In genomic region chr16:14015017-14015416, GRCh38 we compare ENCODE assay signal across 13 cellular contexts. TPM values are rescaled to one million over a fixed set of nuclear protein-coding genes. Genes with fewer than 3 reads are reported as not detected.
DNase-seq lines count a peak whose midpoint lies in the region; ATAC-seq and TF ChIP-seq lines count a peak whose summit lies in the region.
"Had no signal": no experiment of that assay in that cellular context is flagged by ENCODE, and none has a peak within 500 bp of the region (broad histone marks: within the 10 kb centered on the region; RNA-seq: fewer than 3 reads in every experiment).

No MANE protein-coding gene starts in this region.

- H3F3A ChIP-seq in neural progenitor cell (ENCODE audit: low read depth) = no peaks in the 10 kb centered on the region

- H3K27me3 Mint-ChIP-seq in neural progenitor cell (ENCODE audit: insufficient read depth, low read depth) (peaks cover 4% of the 10 kb centered on the region), T-cell (peaks cover 6 to 10% of the 10 kb centered on the region in 2 donors)

- intact Hi-C loops in Right ventricle myocardium superior (cut with DNase I) = loop anchor here (10.0 kb wide), 2 partner anchors 50 to 180 kb away; no protein-coding TSS in a partner anchor
- intact Hi-C loops in Right ventricle myocardium inferior (cut with DNase I) = no loop called here
- intact Hi-C loops in vagina (cut with DNase I) = loop anchor here (10.0 kb wide), 2 partner anchors 60 to 170 kb away; no protein-coding TSS in a partner anchor
- intact Hi-C loops in mucosa of descending colon (cut with DNase I, micrococcal nuclease) = no loop called here

- H3K27ac ChIP-seq in neural progenitor cell = no peak overlapping the region
- peak overlapping the region; percentile 54 for H3K27ac ChIP-seq in vagina

- H3K4me3 ChIP-seq in neural progenitor cell (no peak overlapping the region), vagina (peak overlapping the region; percentile 1 to 4), mucosa of descending colon (no peak overlapping the region)

- no peaks in the 10 kb centered on the region for H3K9me3 ChIP-seq in neural progenitor cell (ENCODE audit: low read depth)
- no peaks in the 10 kb centered on the region for H3K9me3 ChIP-seq in vagina
- no peaks in the 10 kb centered on the region for H3K9me3 ChIP-seq in mucosa of descending colon

- H3K36me3 ChIP-seq in neural progenitor cell (no peaks in the 10 kb centered on the region), vagina (no peaks in the 10 kb centered on the region), mucosa of descending colon (ENCODE audit: low read depth) (no peaks in the 10 kb centered on the region)

- DNase-seq in Right ventricle myocardium superior (no peak), Right ventricle myocardium inferior (ENCODE audit: missing footprints) (no peak), fibroblast of peridontal ligament (ENCODE audit: extremely low read depth) (peak; percentile 64), neural progenitor cell (ENCODE audit: low spot score) (no peak), vagina (ENCODE audit: extremely low spot score in 2 of 2) (no peak), mucosa of descending colon (no peak), T-cell (no peak)
- DNase-seq in activated effector memory CD4-positive, alpha-beta T cell treated with Interleukin-2 at 50 U/mL for 16 hours = no peak
- DNase-seq: activated B cell treated with CpG ODN at 0.5 μM for 24 hours; activated T-cell treated with anti-CD3 and anti-CD28 coated beads, Interleukin-2, amount 50 U/mL, for 24 hours; islet precursor cell; NCI-H69 had no signal

- no peaks in the 10 kb centered on the region for H4K20me1 ChIP-seq in neural progenitor cell (ENCODE audit: low read depth)

- no peak for TF ChIP-seq POLR2A in vagina (IDR thresholded peaks at IDR 0.05)

- no peak for TF ChIP-seq CTCF in neural progenitor cell (IDR thresholded peaks at IDR 0.05)
- TF ChIP-seq CTCF in vagina (IDR thresholded peaks at IDR 0.05) = no peak
- no peak for TF ChIP-seq CTCF in mucosa of descending colon (IDR thresholded peaks at IDR 0.05)

- H3K36me3 Mint-ChIP-seq in neural progenitor cell (no peaks in the 10 kb centered on the region), T-cell (no peaks in the 10 kb centered on the region)

- H3K9me3 Mint-ChIP-seq in neural progenitor cell (no peaks in the 10 kb centered on the region), T-cell (no peaks in the 10 kb centered on the region)
- H3K9me3 Mint-ChIP-seq: activated B cell treated with CpG ODN at 0.5 μM for 24 hours; activated T-cell treated with anti-CD3 and anti-CD28 coated beads, Interleukin-2, amount 50 U/mL, for 24 hours had no signal

- POLR2A ChIA-PET in T-cell (lab: Charles Lee) = no interaction called here

- H3K4me2 ChIP-seq in neural progenitor cell = no peak overlapping the region

- H3K4me1 Mint-ChIP-seq in neural progenitor cell = peaks cover 41% of the 10 kb centered on the region
- no peaks in the 10 kb centered on the region for H3K4me1 Mint-ChIP-seq in T-cell
- H3K4me1 Mint-ChIP-seq: activated B cell treated with CpG ODN at 0.5 μM for 24 hours had no signal

- peak; percentile 7 for ATAC-seq in Right ventricle myocardium superior (ENCODE audit: poor library complexity)
- no peak for ATAC-seq in Right ventricle myocardium inferior
- ATAC-seq in mucosa of descending colon = no peak
- ATAC-seq in T-cell (replicated peaks in 1 of 4) = no peak
- ATAC-seq: HCT116 had no signal

- H2AFZ ChIP-seq in neural progenitor cell (replicated peaks) = peak overlapping the region; percentile 39

- no peaks in the 10 kb centered on the region for H3K79me2 ChIP-seq in neural progenitor cell (ENCODE audit: low read depth)

- no peaks in the 10 kb centered on the region for H3K27me3 ChIP-seq in neural progenitor cell
- no peaks in the 10 kb centered on the region for H3K27me3 ChIP-seq in vagina

- H3K9ac ChIP-seq in neural progenitor cell = no peak overlapping the region

- CTCF ChIA-PET in T-cell (lab: Charles Lee) = no interaction called here

- no peaks in the 10 kb centered on the region for H3K4me1 ChIP-seq in neural progenitor cell
- H3K4me1 ChIP-seq in vagina = peaks cover 56% of the 10 kb centered on the region
- peaks cover 4% of the 10 kb centered on the region for H3K4me1 ChIP-seq in mucosa of descending colon (ENCODE audit: low read depth)

- H3K4me3 Mint-ChIP-seq in neural progenitor cell (no peak overlapping the region), T-cell (no peak overlapping the region)
- H3K4me3 Mint-ChIP-seq: activated B cell treated with CpG ODN at 0.5 μM for 24 hours; activated T-cell treated with anti-CD3 and anti-CD28 coated beads, Interleukin-2, amount 50 U/mL, for 24 hours had no signal

- peak overlapping the region; percentile 76 for H3K27ac Mint-ChIP-seq in neural progenitor cell
- no peak overlapping the region for H3K27ac Mint-ChIP-seq in T-cell
- H3K27ac Mint-ChIP-seq: activated B cell treated with CpG ODN at 0.5 μM for 24 hours; activated T-cell treated with anti-CD3 and anti-CD28 coated beads, Interleukin-2, amount 50 U/mL, for 24 hours had no signal

RNA-seq across cellular contexts. Expression of gene MRTFB, which starts 56.1 kb away (rescaled TPM):
- total RNA-seq in Right ventricle myocardium superior = 22.1 TPM
- total RNA-seq in Right ventricle myocardium inferior = 23.8 TPM
- 25.8 and 26.8 TPM in 2 replicates for total RNA-seq in neural progenitor cell (ENCODE audit: low replicate concordance)
- total RNA-seq in vagina = 103 TPM
- 10 to 100 TPM; 40.0 to 49.9 (median 40.0) TPM for total RNA-seq in mucosa of descending colon
- 10 to 100 TPM; 18.2 to 37.0 (median 21.0) TPM for total RNA-seq in T-cell

Comparison
In these comparisons a context has a peak if more than half of its experiments do, and no peak if none do; other contexts are left out.
1. intact Hi-C loops: an anchor here in Right ventricle myocardium superior (10.0 kb wide) and vagina (10.0 kb wide); none called in Right ventricle myocardium inferior and mucosa of descending colon.
2. H3K4me3 ChIP-seq: peak in vagina (2 of 2); none in neural progenitor cell (single experiment) and mucosa of descending colon (single experiment).